Comparison of ENCODE assay signal across 15 cellular contexts in genomic region chr14:61174395-61175386, GRCh38.
DNase-seq lines count a peak whose midpoint lies in the region; FAIRE-seq and TF ChIP-seq lines count a peak whose summit lies in the region.
"Had no signal": no experiment of that assay in that cellular context is flagged by ENCODE, and none has a peak within 500 bp of the region (broad histone marks: within the 10 kb centered on the region; RNA-seq: fewer than 3 reads in every experiment).

No MANE protein-coding gene starts in this region.

- TF ChIP-seq CTCF in choroid plexus epithelial cell (conservative IDR thresholded peaks at IDR 0.05; ENCODE audit: low read depth, low read length) (no peak), neural progenitor cell (IDR thresholded peaks at IDR 0.05) (no peak)

- H3K4me2 ChIP-seq in neural progenitor cell: no peak overlapping the region

- peaks cover 15% of the 10 kb centered on the region for H3K4me1 ChIP-seq in neural progenitor cell
- H3K4me1 ChIP-seq: right atrium auricular region had no signal

- peaks cover 18% of the 10 kb centered on the region for H3F3A ChIP-seq in neural progenitor cell (ENCODE audit: low read depth)

- H4K20me1 ChIP-seq in neural progenitor cell (ENCODE audit: low read depth): no peaks in the 10 kb centered on the region

- H3K4me3 ChIP-seq in choroid plexus epithelial cell (ENCODE audit: low read depth, low read length) (no peak overlapping the region), neural progenitor cell (no peak overlapping the region)
- H3K4me3 ChIP-seq: K562, right atrium auricular region had no signal

- no peaks in the 10 kb centered on the region for H3K79me2 ChIP-seq in neural progenitor cell (ENCODE audit: low read depth)

- peak overlapping the region; percentile 70 for H2AFZ ChIP-seq in neural progenitor cell (replicated peaks)

- H3K36me3 ChIP-seq in neural progenitor cell: no peaks in the 10 kb centered on the region
- H3K36me3 ChIP-seq: right atrium auricular region had no signal

- no peak overlapping the region for H3K9ac ChIP-seq in neural progenitor cell

- peaks cover 8% of the 10 kb centered on the region for H3K9me3 Mint-ChIP-seq in neural progenitor cell

- no peaks in the 10 kb centered on the region for H3K27me3 ChIP-seq in neural progenitor cell
- H3K27me3 ChIP-seq: right atrium auricular region had no signal

- H3K27ac Mint-ChIP-seq in neural progenitor cell: peak overlapping the region; percentile 61

- DNase-seq in HCEC 1CT (peak; percentile 81), RCC 7860 (ENCODE audit: low spot score) (peak; percentile 16), choroid plexus epithelial cell (ENCODE audit: low read depth) (peak; percentile 80), neural progenitor cell (ENCODE audit: low spot score) (no peak), H4 (ENCODE audit: low spot score) (no peak), NCI-H748 (lab: John Stamatoyannopoulos, UW; ENCODE audit: unreplicated experiment) (no peak), COLO668 (lab: John Stamatoyannopoulos, UW; ENCODE audit: unreplicated experiment) (no peak), NCI-H2171 treated with DMSO at 0.1 percent for 48 hours (lab: John Stamatoyannopoulos, UW) (no peak)
- DNase-seq: activated CD8-positive, alpha-beta memory T cell treated with anti-CD3 and anti-CD28 coated beads, Interleukin-2, amount 50 U/mL, for 4 hours; anterior cingulate cortex; Caco-2; midbrain; OCI-M1 had no signal

- H3K27ac ChIP-seq in neural progenitor cell: no peak overlapping the region
- H3K27ac ChIP-seq: right atrium auricular region had no signal

- peak; percentile 21 for FAIRE-seq in RCC 7860 (lab: Jason Lieb, UNC)
- FAIRE-seq: K562 had no signal

- H3K4me3 Mint-ChIP-seq in neural progenitor cell: no peak overlapping the region

- peaks cover 5% of the 10 kb centered on the region for H3K27me3 Mint-ChIP-seq in neural progenitor cell (ENCODE audit: insufficient read depth, low read depth)

- no peaks in the 10 kb centered on the region for H3K36me3 Mint-ChIP-seq in neural progenitor cell

- H3K4me1 Mint-ChIP-seq in neural progenitor cell: peaks cover 27% of the 10 kb centered on the region

- H3K9me3 ChIP-seq in neural progenitor cell (ENCODE audit: low read depth): no peaks in the 10 kb centered on the region
- H3K9me3 ChIP-seq: Caco-2, right atrium auricular region had no signal

Comparison
In these comparisons a context has a peak if more than half of its experiments do, and no peak if none do; other contexts are left out.
1. DNase-seq: peak in HCEC 1CT (single experiment), RCC 7860 (single experiment) and choroid plexus epithelial cell (single experiment); none in neural progenitor cell (single experiment), H4 (single experiment), NCI-H748 (single experiment), COLO668 (single experiment) and NCI-H2171 treated with DMSO at 0.1 percent for 48 hours (single experiment).